12 cellular contexts compared by ENCODE assay signal in the genomic region with DNA sequence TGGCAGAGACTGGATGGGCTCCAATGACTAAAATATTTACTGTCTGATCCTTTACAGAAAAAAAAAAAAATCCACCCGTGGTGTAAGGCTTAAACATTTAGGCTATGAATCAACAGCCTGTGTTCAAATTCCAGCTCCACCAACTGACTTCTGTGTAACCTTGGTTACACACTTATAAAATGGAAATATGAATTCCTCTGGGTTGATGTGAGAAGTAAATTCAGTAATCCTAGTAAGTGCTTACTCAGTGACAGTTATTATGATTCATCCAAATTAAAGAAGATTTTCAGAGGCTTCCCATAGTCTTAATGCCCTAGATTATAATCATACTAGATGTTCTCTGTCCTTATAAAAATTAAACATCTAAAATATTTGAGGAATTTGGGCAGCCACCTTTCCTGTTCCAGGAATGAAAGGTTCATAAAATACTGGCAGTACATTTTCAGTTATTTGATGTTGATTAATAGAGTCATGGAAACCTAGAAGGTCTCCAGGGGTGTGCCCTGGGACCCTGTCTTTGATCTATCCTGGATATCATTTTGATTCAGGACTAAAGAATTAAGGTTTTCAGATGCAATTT.
A peak's percentile ranks its signal among the peaks of the same experiment; 100 is the strongest.
DNase-seq lines count a peak whose midpoint lies in the region; ATAC-seq, FAIRE-seq and TF ChIP-seq lines count a peak whose summit lies in the region.
"Had no signal": no experiment of that assay in that cellular context is flagged by ENCODE, and none has a peak within 500 bp of the region (broad histone marks: within the 10 kb centered on the region; RNA-seq: fewer than 3 reads in every experiment).

No MANE protein-coding gene starts in this region.

- TF ChIP-seq CTCF in astrocyte of the cerebellum (IDR thresholded peaks at IDR 0.05; ENCODE audit: low read depth, low read length, missing control alignments) (no peak), keratinocyte (optimal IDR thresholded peaks at IDR 0.05 in 1 of 3, IDR thresholded peaks at IDR 0.05 in 1 of 3, conservative IDR thresholded peaks at IDR 0.05 in 1 of 3; ENCODE audit: extremely low read depth in 1 of 3, insufficient read depth in 2 of 3, low read length in 3 of 3) (no peak), transverse colon (IDR thresholded peaks at IDR 0.05) (no peak)

- peak overlapping the region; percentile 82 for H3K4me2 ChIP-seq in keratinocyte (ENCODE audit: control insufficient read depth, extremely low read depth, insufficient read depth, low read depth, low read length)

- TF ChIP-seq EP300 in transverse colon (IDR thresholded peaks at IDR 0.05; ENCODE audit: low read depth) = no peak

- no peak for TF ChIP-seq POLR2A in transverse colon (IDR thresholded peaks at IDR 0.05)

- no peaks in the 10 kb centered on the region for H3K4me1 Mint-ChIP-seq in activated T-helper 1 cell treated with anti-CD3 and anti-CD28 coated beads, Interleukin-12 subunit alpha, Interleukin-12 subunit beta, Interleukin-2, Interleukin-4 antibody, amounts not matched to agents 30 ng/mL and 10 ng/mL and 1 ng/mL, durations not matched to agents 14 hours and 24 hours and 36 hours (ENCODE audit: low read depth)

- H3K27me3 ChIP-seq in keratinocyte (ENCODE audit: control insufficient read depth, extremely low read depth, insufficient read depth, low read length) (no peaks in the 10 kb centered on the region), transverse colon (no peaks in the 10 kb centered on the region)
- H3K27me3 ChIP-seq: BE2C had no signal

- H2AFZ ChIP-seq in keratinocyte (ENCODE audit: control insufficient read depth, low read length) = peak overlapping the region; percentile 56

- ATAC-seq in activated CD4-positive, CD25-positive, alpha-beta regulatory T cell treated with anti-CD3 and anti-CD28 coated beads, Interleukin-2, amount 50 U/mL, for 24 hours = peak; percentile 28 to 38
- no peak for ATAC-seq in HG03439 (IDR thresholded peaks at IDR 0.05; ENCODE audit: unreplicated experiment)

- peak; percentile 17 for FAIRE-seq in keratinocyte (lab: Jason Lieb, UNC)
- FAIRE-seq: GM19239 had no signal

- peak overlapping the region; percentile 100 for H3K27ac ChIP-seq in keratinocyte (ENCODE audit: control insufficient read depth, insufficient read depth, low read length)
- peak overlapping the region; percentile 38 to 60 (median 56) for H3K27ac ChIP-seq in transverse colon

- peaks cover 30% of the 10 kb centered on the region for H3K4me1 ChIP-seq in keratinocyte (ENCODE audit: control insufficient read depth, extremely low read depth, insufficient read depth, low read length)
- peaks cover 0 to 22% (median 13%) of the 10 kb centered on the region in 4 donors for H3K4me1 ChIP-seq in transverse colon
- H3K4me1 ChIP-seq: BE2C had no signal

- no peak overlapping the region for H3K4me3 ChIP-seq in astrocyte of the cerebellum (ENCODE audit: low read depth, low read length)
- H3K4me3 ChIP-seq in keratinocyte (ENCODE audit: control insufficient read depth in 2 of 3, extremely low read depth in 1 of 3, insufficient read depth in 2 of 3, low read depth in 1 of 3, low read length in 3 of 3) = peak overlapping the region in 1 of 3 experiments; percentile 40
- no peak overlapping the region for H3K4me3 ChIP-seq in transverse colon

- H3K9me1 ChIP-seq in keratinocyte (ENCODE audit: control insufficient read depth, extremely low read depth, insufficient read depth, low read length) = no peaks in the 10 kb centered on the region

- no peak for DNase-seq in activated CD4-positive, CD25-positive, alpha-beta regulatory T cell (lab: John Stamatoyannopoulos, UW)
- peak; percentile 89 for DNase-seq in astrocyte of the cerebellum (ENCODE audit: low read depth)
- peak; percentile 74 for DNase-seq in keratinocyte (ENCODE audit: low read depth, low spot score)
- DNase-seq in transverse colon = no peak
- no peak for DNase-seq in NCI-H446 (lab: John Stamatoyannopoulos, UW)
- no peak for DNase-seq in activated T-helper 1 cell treated with anti-CD3 and anti-CD28 coated beads, Interleukin-12 subunit alpha, Interleukin-12 subunit beta, Interleukin-2, Interleukin-4 antibody, amounts not matched to agents 30 ng/mL and 10 ng/mL and 1 ng/mL, durations not matched to agents 14 hours and 24 hours and 36 hours (ENCODE audit: low spot score)
- DNase-seq: BE2C, OCI-M1 had no signal

- in situ Hi-C loops in astrocyte of the cerebellum (cut with HindIII; ENCODE audit: low sequenced_read_pairs) (no loop called here), transverse colon (cut with MboI; ENCODE audit: low pct_ligation_motif_present in 1 of 4, low pct_unique_long_range_greater_than_20kb in 1 of 4, low sequenced_read_pairs in 3 of 4) (no loop called here)

- intact Hi-C loops in transverse colon (cut with DNase I; ENCODE audit: low total_unique reads) = no loop called here
- intact Hi-C loops in activated T-helper 1 cell treated with anti-CD3 and anti-CD28 coated beads, Interleukin-12 subunit alpha, Interleukin-12 subunit beta, Interleukin-2, Interleukin-4 antibody, amounts not matched to agents 30 ng/mL and 10 ng/mL and 1 ng/mL, durations not matched to agents 14 hours and 24 hours and 36 hours (cut with micrococcal nuclease) = no loop called here

- H3K4me3 Mint-ChIP-seq in activated T-helper 1 cell treated with anti-CD3 and anti-CD28 coated beads, Interleukin-12 subunit alpha, Interleukin-12 subunit beta, Interleukin-2, Interleukin-4 antibody, amounts not matched to agents 30 ng/mL and 10 ng/mL and 1 ng/mL, durations not matched to agents 14 hours and 24 hours and 36 hours = no peak overlapping the region
- H3K4me3 Mint-ChIP-seq: activated naive CD4-positive, alpha-beta T cell treated with anti-CD3 and anti-CD28 coated beads, Interleukin-2, amount 50 U/mL, for 24 hours had no signal

- no peaks in the 10 kb centered on the region for H3K27me3 Mint-ChIP-seq in activated T-helper 1 cell treated with anti-CD3 and anti-CD28 coated beads, Interleukin-12 subunit alpha, Interleukin-12 subunit beta, Interleukin-2, Interleukin-4 antibody, amounts not matched to agents 30 ng/mL and 10 ng/mL and 1 ng/mL, durations not matched to agents 14 hours and 24 hours and 36 hours (ENCODE audit: insufficient read depth)
- H3K27me3 Mint-ChIP-seq: activated naive CD4-positive, alpha-beta T cell treated with anti-CD3 and anti-CD28 coated beads, Interleukin-2, amount 50 U/mL, for 24 hours had no signal

- WGBS in transverse colon (ENCODE audit: low coverage in 1 of 2), 2 donors = 16 to 22% methylated on average over 1 of the region's 1 CpG

- H4K20me1 ChIP-seq in keratinocyte (ENCODE audit: control insufficient read depth, extremely low read depth, insufficient read depth, low read length) = no peaks in the 10 kb centered on the region

- no peaks in the 10 kb centered on the region for H3K9me3 ChIP-seq in keratinocyte (ENCODE audit: control insufficient read depth, low read depth, low read length)
- H3K9me3 ChIP-seq in transverse colon = no peaks in the 10 kb centered on the region
- H3K9me3 ChIP-seq: BE2C had no signal

- H3K27ac Mint-ChIP-seq in activated T-helper 1 cell treated with anti-CD3 and anti-CD28 coated beads, Interleukin-12 subunit alpha, Interleukin-12 subunit beta, Interleukin-2, Interleukin-4 antibody, amounts not matched to agents 30 ng/mL and 10 ng/mL and 1 ng/mL, durations not matched to agents 14 hours and 24 hours and 36 hours = no peak overlapping the region

- dilution Hi-C loops in keratinocyte (cut with MboI; ENCODE audit: extremely low pct_ligation_motif_present, low sequenced_read_pairs) = no loop called here

- H3K36me3 ChIP-seq in keratinocyte (ENCODE audit: control insufficient read depth in 2 of 2, extremely low read depth in 1 of 2, insufficient read depth in 2 of 2, low read length in 2 of 2) = no peaks in the 10 kb centered on the region
- H3K36me3 ChIP-seq in transverse colon = no peaks in the 10 kb centered on the region
- H3K36me3 ChIP-seq: BE2C had no signal

- H3K36me3 Mint-ChIP-seq in activated T-helper 1 cell treated with anti-CD3 and anti-CD28 coated beads, Interleukin-12 subunit alpha, Interleukin-12 subunit beta, Interleukin-2, Interleukin-4 antibody, amounts not matched to agents 30 ng/mL and 10 ng/mL and 1 ng/mL, durations not matched to agents 14 hours and 24 hours and 36 hours (ENCODE audit: low read depth) = no peaks in the 10 kb centered on the region
- H3K36me3 Mint-ChIP-seq: activated naive CD4-positive, alpha-beta T cell treated with anti-CD3 and anti-CD28 coated beads, Interleukin-2, amount 50 U/mL, for 24 hours had no signal

- no peaks in the 10 kb centered on the region for H3K9me3 Mint-ChIP-seq in activated T-helper 1 cell treated with anti-CD3 and anti-CD28 coated beads, Interleukin-12 subunit alpha, Interleukin-12 subunit beta, Interleukin-2, Interleukin-4 antibody, amounts not matched to agents 30 ng/mL and 10 ng/mL and 1 ng/mL, durations not matched to agents 14 hours and 24 hours and 36 hours
- H3K9me3 Mint-ChIP-seq: activated naive CD4-positive, alpha-beta T cell treated with anti-CD3 and anti-CD28 coated beads, Interleukin-2, amount 50 U/mL, for 24 hours had no signal

- peak overlapping the region; percentile 78 for H3K9ac ChIP-seq in keratinocyte (ENCODE audit: control insufficient read depth, extremely low read depth, insufficient read depth, low read length)

- H3K79me2 ChIP-seq in keratinocyte (ENCODE audit: control insufficient read depth, insufficient read depth, low read length) = no peaks in the 10 kb centered on the region

Comparison
In these comparisons a context has a peak if more than half of its experiments do, and no peak if none do; other contexts are left out.
1. DNase-seq: peak in astrocyte of the cerebellum (single experiment) and keratinocyte (single experiment); none in activated CD4-positive, CD25-positive, alpha-beta regulatory T cell (0 of 4), transverse colon (single experiment), NCI-H446 (0 of 2) and activated T-helper 1 cell treated with anti-CD3 and anti-CD28 coated beads, Interleukin-12 subunit alpha, Interleukin-12 subunit beta, Interleukin-2, Interleukin-4 antibody, amounts not matched to agents 30 ng/mL and 10 ng/mL and 1 ng/mL, durations not matched to agents 14 hours and 24 hours and 36 hours (single experiment).